ENCODE assay signal across 1 cellular context in genomic region chr1:31733389-31734219, GRCh38.
TF ChIP-seq lines count a peak whose summit lies in the region.

No MANE protein-coding gene starts in this region.

TF ChIP-seq in H1, 55 proteins besides CTCF, POLR2A, EP300 and RAD21 (continued from another document):
- TF ChIP-seq MAX (IDR thresholded peaks at IDR 0.05) (no peak), TEAD4 (IDR thresholded peaks at IDR 0.05; ENCODE audit: low read depth, low read length) (no peak), SIN3A (conservative IDR thresholded peaks at IDR 0.05 in 1 of 2, IDR thresholded peaks at IDR 0.05 in 1 of 2; ENCODE audit: low read depth in 1 of 2, low read length in 2 of 2) (no peak), TCF12 (IDR thresholded peaks at IDR 0.05; ENCODE audit: low read depth, low read length) (no peak), EGR1 (IDR thresholded peaks at IDR 0.05; ENCODE audit: borderline replicate concordance, low read depth, low read length) (no peak)
- TF ChIP-seq, protein P1, sequence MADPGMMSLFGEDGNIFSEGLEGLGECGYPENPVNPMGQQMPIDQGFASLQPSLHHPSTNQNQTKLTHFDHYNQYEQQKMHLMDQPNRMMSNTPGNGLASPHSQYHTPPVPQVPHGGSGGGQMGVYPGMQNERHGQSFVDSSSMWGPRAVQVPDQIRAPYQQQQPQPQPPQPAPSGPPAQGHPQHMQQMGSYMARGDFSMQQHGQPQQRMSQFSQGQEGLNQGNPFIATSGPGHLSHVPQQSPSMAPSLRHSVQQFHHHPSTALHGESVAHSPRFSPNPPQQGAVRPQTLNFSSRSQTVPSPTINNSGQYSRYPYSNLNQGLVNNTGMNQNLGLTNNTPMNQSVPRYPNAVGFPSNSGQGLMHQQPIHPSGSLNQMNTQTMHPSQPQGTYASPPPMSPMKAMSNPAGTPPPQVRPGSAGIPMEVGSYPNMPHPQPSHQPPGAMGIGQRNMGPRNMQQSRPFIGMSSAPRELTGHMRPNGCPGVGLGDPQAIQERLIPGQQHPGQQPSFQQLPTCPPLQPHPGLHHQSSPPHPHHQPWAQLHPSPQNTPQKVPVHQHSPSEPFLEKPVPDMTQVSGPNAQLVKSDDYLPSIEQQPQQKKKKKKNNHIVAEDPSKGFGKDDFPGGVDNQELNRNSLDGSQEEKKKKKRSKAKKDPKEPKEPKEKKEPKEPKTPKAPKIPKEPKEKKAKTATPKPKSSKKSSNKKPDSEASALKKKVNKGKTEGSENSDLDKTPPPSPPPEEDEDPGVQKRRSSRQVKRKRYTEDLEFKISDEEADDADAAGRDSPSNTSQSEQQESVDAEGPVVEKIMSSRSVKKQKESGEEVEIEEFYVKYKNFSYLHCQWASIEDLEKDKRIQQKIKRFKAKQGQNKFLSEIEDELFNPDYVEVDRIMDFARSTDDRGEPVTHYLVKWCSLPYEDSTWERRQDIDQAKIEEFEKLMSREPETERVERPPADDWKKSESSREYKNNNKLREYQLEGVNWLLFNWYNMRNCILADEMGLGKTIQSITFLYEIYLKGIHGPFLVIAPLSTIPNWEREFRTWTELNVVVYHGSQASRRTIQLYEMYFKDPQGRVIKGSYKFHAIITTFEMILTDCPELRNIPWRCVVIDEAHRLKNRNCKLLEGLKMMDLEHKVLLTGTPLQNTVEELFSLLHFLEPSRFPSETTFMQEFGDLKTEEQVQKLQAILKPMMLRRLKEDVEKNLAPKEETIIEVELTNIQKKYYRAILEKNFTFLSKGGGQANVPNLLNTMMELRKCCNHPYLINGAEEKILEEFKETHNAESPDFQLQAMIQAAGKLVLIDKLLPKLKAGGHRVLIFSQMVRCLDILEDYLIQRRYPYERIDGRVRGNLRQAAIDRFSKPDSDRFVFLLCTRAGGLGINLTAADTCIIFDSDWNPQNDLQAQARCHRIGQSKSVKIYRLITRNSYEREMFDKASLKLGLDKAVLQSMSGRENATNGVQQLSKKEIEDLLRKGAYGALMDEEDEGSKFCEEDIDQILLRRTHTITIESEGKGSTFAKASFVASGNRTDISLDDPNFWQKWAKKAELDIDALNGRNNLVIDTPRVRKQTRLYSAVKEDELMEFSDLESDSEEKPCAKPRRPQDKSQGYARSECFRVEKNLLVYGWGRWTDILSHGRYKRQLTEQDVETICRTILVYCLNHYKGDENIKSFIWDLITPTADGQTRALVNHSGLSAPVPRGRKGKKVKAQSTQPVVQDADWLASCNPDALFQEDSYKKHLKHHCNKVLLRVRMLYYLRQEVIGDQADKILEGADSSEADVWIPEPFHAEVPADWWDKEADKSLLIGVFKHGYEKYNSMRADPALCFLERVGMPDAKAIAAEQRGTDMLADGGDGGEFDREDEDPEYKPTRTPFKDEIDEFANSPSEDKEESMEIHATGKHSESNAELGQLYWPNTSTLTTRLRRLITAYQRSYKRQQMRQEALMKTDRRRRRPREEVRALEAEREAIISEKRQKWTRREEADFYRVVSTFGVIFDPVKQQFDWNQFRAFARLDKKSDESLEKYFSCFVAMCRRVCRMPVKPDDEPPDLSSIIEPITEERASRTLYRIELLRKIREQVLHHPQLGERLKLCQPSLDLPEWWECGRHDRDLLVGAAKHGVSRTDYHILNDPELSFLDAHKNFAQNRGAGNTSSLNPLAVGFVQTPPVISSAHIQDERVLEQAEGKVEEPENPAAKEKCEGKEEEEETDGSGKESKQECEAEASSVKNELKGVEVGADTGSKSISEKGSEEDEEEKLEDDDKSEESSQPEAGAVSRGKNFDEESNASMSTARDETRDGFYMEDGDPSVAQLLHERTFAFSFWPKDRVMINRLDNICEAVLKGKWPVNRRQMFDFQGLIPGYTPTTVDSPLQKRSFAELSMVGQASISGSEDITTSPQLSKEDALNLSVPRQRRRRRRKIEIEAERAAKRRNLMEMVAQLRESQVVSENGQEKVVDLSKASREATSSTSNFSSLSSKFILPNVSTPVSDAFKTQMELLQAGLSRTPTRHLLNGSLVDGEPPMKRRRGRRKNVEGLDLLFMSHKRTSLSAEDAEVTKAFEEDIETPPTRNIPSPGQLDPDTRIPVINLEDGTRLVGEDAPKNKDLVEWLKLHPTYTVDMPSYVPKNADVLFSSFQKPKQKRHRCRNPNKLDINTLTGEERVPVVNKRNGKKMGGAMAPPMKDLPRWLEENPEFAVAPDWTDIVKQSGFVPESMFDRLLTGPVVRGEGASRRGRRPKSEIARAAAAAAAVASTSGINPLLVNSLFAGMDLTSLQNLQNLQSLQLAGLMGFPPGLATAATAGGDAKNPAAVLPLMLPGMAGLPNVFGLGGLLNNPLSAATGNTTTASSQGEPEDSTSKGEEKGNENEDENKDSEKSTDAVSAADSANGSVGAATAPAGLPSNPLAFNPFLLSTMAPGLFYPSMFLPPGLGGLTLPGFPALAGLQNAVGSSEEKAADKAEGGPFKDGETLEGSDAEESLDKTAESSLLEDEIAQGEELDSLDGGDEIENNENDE (IDR thresholded peaks at IDR 0.05; ENCODE audit: insufficient replicate concordance, low read length), result no peak
